Comparison of ENCODE assay signal across 9 cellular contexts in the genomic region with DNA sequence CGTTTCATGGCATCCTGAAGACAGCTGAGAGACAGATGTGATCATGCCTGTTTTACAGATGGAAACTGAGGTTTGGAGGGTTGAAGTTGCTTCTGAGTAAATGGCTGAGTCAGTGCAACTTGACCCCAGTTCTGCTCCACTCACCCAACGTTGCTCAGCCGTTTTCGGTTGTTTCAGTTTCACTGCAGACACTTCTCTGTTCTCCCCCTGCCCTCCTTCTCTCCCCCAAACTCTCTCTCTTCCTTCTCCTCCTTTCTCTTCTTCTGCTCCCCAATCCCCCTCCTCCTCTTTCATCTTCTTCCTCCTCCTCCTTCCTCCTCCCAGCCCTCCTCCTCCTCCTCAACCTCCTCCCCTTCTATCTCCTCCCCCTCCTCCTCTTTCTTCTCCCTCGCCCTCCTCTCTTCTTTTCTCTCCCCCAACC. TPM values are rescaled to one million over a fixed set of nuclear protein-coding genes. Genes with fewer than 3 reads are reported as not detected.
A peak's percentile ranks its signal among the peaks of the same experiment; 100 is the strongest.
DNase-seq lines count a peak whose midpoint lies in the region; ATAC-seq and TF ChIP-seq lines count a peak whose summit lies in the region.
"Had no signal": no experiment of that assay in that cellular context is flagged by ENCODE, and none has a peak within 500 bp of the region (broad histone marks: within the 10 kb centered on the region; RNA-seq: fewer than 3 reads in every experiment).

No MANE protein-coding gene starts in this region.

- H3K27me3 Mint-ChIP-seq in T-helper 2 cell treated with Interferon-gamma antibody and Interleukin-4, amounts not matched to agents 5 μg/mL and 100 μg/mL, for 36 hours (ENCODE audit: low read depth): no peaks in the 10 kb centered on the region
- H3K27me3 Mint-ChIP-seq in glutamatergic neuron (ENCODE audit: unreplicated experiment): peaks cover 1% of the 10 kb centered on the region
- H3K27me3 Mint-ChIP-seq: activated naive CD4-positive, alpha-beta T cell treated with anti-CD3 and anti-CD28 coated beads, Interleukin-2, amount 50 U/mL, for 24 hours had no signal

- ATAC-seq in HG02759 (IDR thresholded peaks at IDR 0.05; ENCODE audit: unreplicated experiment): peak; percentile 75

- H3K4me3 Mint-ChIP-seq in T-helper 2 cell treated with Interferon-gamma antibody and Interleukin-4, amounts not matched to agents 5 μg/mL and 100 μg/mL, for 36 hours: peak overlapping the region; percentile 79
- H3K4me3 Mint-ChIP-seq in glutamatergic neuron (ENCODE audit: unreplicated experiment): no peak overlapping the region
- H3K4me3 Mint-ChIP-seq: activated naive CD4-positive, alpha-beta T cell treated with anti-CD3 and anti-CD28 coated beads, Interleukin-2, amount 50 U/mL, for 24 hours had no signal

- H3K36me3 Mint-ChIP-seq in T-helper 2 cell treated with Interferon-gamma antibody and Interleukin-4, amounts not matched to agents 5 μg/mL and 100 μg/mL, for 36 hours (ENCODE audit: low read depth): no peaks in the 10 kb centered on the region
- no peaks in the 10 kb centered on the region for H3K36me3 Mint-ChIP-seq in glutamatergic neuron (ENCODE audit: unreplicated experiment)
- H3K36me3 Mint-ChIP-seq: activated naive CD4-positive, alpha-beta T cell treated with anti-CD3 and anti-CD28 coated beads, Interleukin-2, amount 50 U/mL, for 24 hours had no signal

- TF ChIP-seq CTCF in GM13976 (IDR thresholded peaks at IDR 0.05; ENCODE audit: borderline replicate concordance, control extremely low read depth, extremely low read depth, insufficient read depth, missing control alignments) (no peak), glutamatergic neuron (IDR thresholded peaks at IDR 0.05; ENCODE audit: partially characterized antibody, unreplicated experiment) (no peak)

- peak overlapping the region; percentile 90 for H3K27ac Mint-ChIP-seq in T-helper 2 cell treated with Interferon-gamma antibody and Interleukin-4, amounts not matched to agents 5 μg/mL and 100 μg/mL, for 36 hours
- no peak overlapping the region for H3K27ac Mint-ChIP-seq in glutamatergic neuron (ENCODE audit: unreplicated experiment)
- H3K27ac Mint-ChIP-seq: activated naive CD4-positive, alpha-beta T cell treated with anti-CD3 and anti-CD28 coated beads, Interleukin-2, amount 50 U/mL, for 24 hours had no signal

- peaks cover 43% of the 10 kb centered on the region for H3K4me1 Mint-ChIP-seq in T-helper 2 cell treated with Interferon-gamma antibody and Interleukin-4, amounts not matched to agents 5 μg/mL and 100 μg/mL, for 36 hours (ENCODE audit: low read depth)
- no peaks in the 10 kb centered on the region for H3K4me1 Mint-ChIP-seq in glutamatergic neuron (ENCODE audit: low read depth, unreplicated experiment)
- H3K4me1 Mint-ChIP-seq: activated naive CD4-positive, alpha-beta T cell treated with anti-CD3 and anti-CD28 coated beads, Interleukin-2, amount 50 U/mL, for 24 hours had no signal

- H3K9me3 Mint-ChIP-seq in T-helper 2 cell treated with Interferon-gamma antibody and Interleukin-4, amounts not matched to agents 5 μg/mL and 100 μg/mL, for 36 hours: no peaks in the 10 kb centered on the region
- peaks cover 1% of the 10 kb centered on the region for H3K9me3 Mint-ChIP-seq in glutamatergic neuron (ENCODE audit: unreplicated experiment)
- H3K9me3 Mint-ChIP-seq: activated naive CD4-positive, alpha-beta T cell treated with anti-CD3 and anti-CD28 coated beads, Interleukin-2, amount 50 U/mL, for 24 hours had no signal

- DNase-seq in GM13976 (ENCODE audit: low spot score): peak; percentile 77
- peak; percentile 71 for DNase-seq in T-helper 2 cell treated with Interferon-gamma antibody and Interleukin-4, amounts not matched to agents 5 μg/mL and 100 μg/mL, for 36 hours (ENCODE audit: low spot score)
- peak; percentile 22 for DNase-seq in myocyte (ENCODE audit: low read depth)
- DNase-seq in NCI-H1105 treated with DMSO at 0.1 percent for 48 hours (lab: John Stamatoyannopoulos, UW): no peak
- DNase-seq in HUDEP-2 (lab: John Stamatoyannopoulos, UW; ENCODE audit: unreplicated experiment in 76 of 76): no peak
- no peak for DNase-seq in glutamatergic neuron
- no peak for DNase-seq in NCI-H446 treated with DMSO at 0.1 percent for 48 hours (lab: John Stamatoyannopoulos, UW)

- in situ Hi-C loops in GM13976 (cut with MboI; ENCODE audit: low sequenced_read_pairs, unreplicated experiment): no loop called here

RNA-seq across cellular contexts. Expression of a gene that starts 9.4 kb away (rescaled TPM):
- total RNA-seq in myocyte (45.5 and 46.5 TPM in 2 replicates), glutamatergic neuron (ENCODE audit: unreplicated experiment) (20.3 TPM)
- 19.0 TPM for polyA plus RNA-seq in myocyte (2012)

RNA-seq across cellular contexts. Expression of a gene that starts 41.0 kb away (rescaled TPM):
- total RNA-seq in myocyte: 0.03 and 0.05 TPM in 2 replicates
- 0.21 TPM for polyA plus RNA-seq in myocyte (2012)
- 0.10 TPM for total RNA-seq in glutamatergic neuron (ENCODE audit: unreplicated experiment)

RNA-seq across cellular contexts. Expression of a gene that starts 51.6 kb away (rescaled TPM):
- 7.2 and 7.4 TPM in 2 replicates for total RNA-seq in myocyte
- polyA plus RNA-seq in myocyte (2012): 31.0 TPM
- 29.9 TPM for total RNA-seq in glutamatergic neuron (ENCODE audit: unreplicated experiment)

Comparison
In these comparisons a context has a peak if more than half of its experiments do, and no peak if none do; other contexts are left out.
1. DNase-seq: peak in GM13976 (single experiment), T-helper 2 cell treated with Interferon-gamma antibody and Interleukin-4, amounts not matched to agents 5 μg/mL and 100 μg/mL, for 36 hours (single experiment) and myocyte (single experiment); none in NCI-H1105 treated with DMSO at 0.1 percent for 48 hours (single experiment), HUDEP-2 (0 of 76), glutamatergic neuron (single experiment) and NCI-H446 treated with DMSO at 0.1 percent for 48 hours (single experiment).